Comparison of ENCODE assay signal across 24 cellular contexts in the genomic region with DNA sequence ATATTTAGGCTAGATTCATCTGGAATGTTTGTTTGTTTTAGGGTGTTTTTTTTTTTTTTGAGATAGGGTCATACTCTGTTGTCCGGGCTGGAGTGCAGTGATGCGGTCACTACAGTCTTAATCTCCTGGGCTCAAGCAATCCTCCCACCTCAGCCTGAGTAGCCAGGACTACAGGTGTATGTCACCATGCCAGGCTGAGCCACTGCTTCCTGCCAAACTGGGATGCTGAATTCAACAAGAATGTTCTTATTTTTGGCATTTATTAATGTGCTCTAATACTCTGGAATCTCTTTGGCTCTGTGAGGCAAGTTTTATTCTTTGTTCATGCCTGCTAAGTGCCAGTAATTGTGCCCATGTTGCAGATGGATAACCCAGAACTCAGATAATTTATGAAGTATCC. TPM values are rescaled to one million over a fixed set of nuclear protein-coding genes. Genes with fewer than 3 reads are reported as not detected.
A peak's percentile ranks its signal among the peaks of the same experiment; 100 is the strongest.
DNase-seq lines count a peak whose midpoint lies in the region; ATAC-seq and TF ChIP-seq lines count a peak whose summit lies in the region.
"Had no signal": no experiment of that assay in that cellular context is flagged by ENCODE, and none has a peak within 500 bp of the region (broad histone marks: within the 10 kb centered on the region; RNA-seq: fewer than 3 reads in every experiment).

No MANE protein-coding gene starts in this region.

- H2BK120ac ChIP-seq in neuronal stem cell (ENCODE audit: low read depth, low read length): no peak overlapping the region

- no peaks in the 10 kb centered on the region for H3K4me1 ChIP-seq in neuronal stem cell (ENCODE audit: control insufficient read depth in 2 of 2, insufficient read depth in 1 of 2, low read depth in 1 of 2, low read length in 2 of 2)

- no peak overlapping the region for H4K8ac ChIP-seq in neuronal stem cell (ENCODE audit: low read depth, low read length)

- H3K27ac Mint-ChIP-seq in activated naive CD4-positive, alpha-beta T cell treated with anti-CD3 and anti-CD28 coated beads, Interleukin-2, amount 50 U/mL, for 24 hours: peak overlapping the region; percentile 19
- H3K27ac Mint-ChIP-seq in activated naive CD4-positive, alpha-beta T cell treated with anti-CD3 and anti-CD28 coated beads, Interleukin-2, amount 10 ng/mL, durations not matched to agents 7 days and 5 days: no peak overlapping the region
- peak overlapping the region; percentile 73 for H3K27ac Mint-ChIP-seq in stimulated activated effector memory CD8-positive, alpha-beta T cell treated with anti-CD3 and anti-CD28 coated beads, Interleukin-12 subunit alpha, Interleukin-12 subunit beta, amount 100 ng/mL, for 72 hours

- no peak overlapping the region for H2BK5ac ChIP-seq in neuronal stem cell (ENCODE audit: low read length)

- H3K27ac ChIP-seq in RWPE1 (no peak overlapping the region), neuronal stem cell (replicated peaks; ENCODE audit: low read length) (no peak overlapping the region)
- H3K27ac ChIP-seq: C4-2B had no signal

- no peak overlapping the region for H2BK12ac ChIP-seq in neuronal stem cell (ENCODE audit: low read length)

- peaks cover 7% of the 10 kb centered on the region for H3K36me3 Mint-ChIP-seq in activated naive CD4-positive, alpha-beta T cell treated with anti-CD3 and anti-CD28 coated beads, Interleukin-2, amount 50 U/mL, for 24 hours
- peaks cover 33% of the 10 kb centered on the region for H3K36me3 Mint-ChIP-seq in activated naive CD4-positive, alpha-beta T cell treated with anti-CD3 and anti-CD28 coated beads, Interleukin-2, amount 10 ng/mL, durations not matched to agents 7 days and 5 days
- peaks cover 78% of the 10 kb centered on the region for H3K36me3 Mint-ChIP-seq in stimulated activated effector memory CD8-positive, alpha-beta T cell treated with anti-CD3 and anti-CD28 coated beads, Interleukin-12 subunit alpha, Interleukin-12 subunit beta, amount 100 ng/mL, for 72 hours

- H3K4me2 ChIP-seq in neuronal stem cell (ENCODE audit: insufficient read depth, low read length, poor library complexity, severe bottlenecking): no peak overlapping the region

- no peak overlapping the region for H2BK15ac ChIP-seq in neuronal stem cell (ENCODE audit: low read length)

- H2AK5ac ChIP-seq in neuronal stem cell (ENCODE audit: low read depth, low read length): no peak overlapping the region

- no CpG with 5 or more reads among the region's 2 CpGs for WGBS in neuronal stem cell (ENCODE audit: extremely low coverage in 2 of 2, insufficient read length in 2 of 2, insufficient replicate concordance in 1 of 2), 2 donors

- H3K4me3 Mint-ChIP-seq in activated naive CD4-positive, alpha-beta T cell treated with anti-CD3 and anti-CD28 coated beads, Interleukin-2, amount 50 U/mL, for 24 hours: no peak overlapping the region
- H3K4me3 Mint-ChIP-seq in activated naive CD4-positive, alpha-beta T cell treated with anti-CD3 and anti-CD28 coated beads, Interleukin-2, amount 10 ng/mL, durations not matched to agents 7 days and 5 days: no peak overlapping the region
- no peak overlapping the region for H3K4me3 Mint-ChIP-seq in stimulated activated effector memory CD8-positive, alpha-beta T cell treated with anti-CD3 and anti-CD28 coated beads, Interleukin-12 subunit alpha, Interleukin-12 subunit beta, amount 100 ng/mL, for 72 hours
- H3K4me3 Mint-ChIP-seq: IgD-negative memory B cell had no signal

- H3K4me1 Mint-ChIP-seq in activated naive CD4-positive, alpha-beta T cell treated with anti-CD3 and anti-CD28 coated beads, Interleukin-2, amount 50 U/mL, for 24 hours: peaks cover 14% of the 10 kb centered on the region
- H3K4me1 Mint-ChIP-seq in activated naive CD4-positive, alpha-beta T cell treated with anti-CD3 and anti-CD28 coated beads, Interleukin-2, amount 10 ng/mL, durations not matched to agents 7 days and 5 days: peaks cover 10% of the 10 kb centered on the region
- peaks cover 18% of the 10 kb centered on the region for H3K4me1 Mint-ChIP-seq in stimulated activated effector memory CD8-positive, alpha-beta T cell treated with anti-CD3 and anti-CD28 coated beads, Interleukin-12 subunit alpha, Interleukin-12 subunit beta, amount 100 ng/mL, for 72 hours

- CTCF ChIA-PET in activated naive CD4-positive, alpha-beta T cell treated with anti-CD3 and anti-CD28 coated beads, Interleukin-2, amount 10 ng/mL, durations not matched to agents 7 days and 5 days (lab: Charles Lee): interaction anchor here (1.4 kb wide), 1 partner anchor 29 kb away, joined by 3 read pairs; no protein-coding TSS in a partner anchor
- CTCF ChIA-PET in RWPE1 (lab: Yijun Ruan, JAX): interaction anchor here (0.8 kb wide), 1 partner anchor 30 kb away, joined by 5 read pairs; no protein-coding TSS in a partner anchor

- no peak overlapping the region for H3K14ac ChIP-seq in neuronal stem cell (ENCODE audit: low read length)

- H2AFZ ChIP-seq in neuronal stem cell (ENCODE audit: low read length): no peak overlapping the region

- no peaks in the 10 kb centered on the region for H3K27me3 Mint-ChIP-seq in activated naive CD4-positive, alpha-beta T cell treated with anti-CD3 and anti-CD28 coated beads, Interleukin-2, amount 50 U/mL, for 24 hours
- H3K27me3 Mint-ChIP-seq in activated naive CD4-positive, alpha-beta T cell treated with anti-CD3 and anti-CD28 coated beads, Interleukin-2, amount 10 ng/mL, durations not matched to agents 7 days and 5 days: no peaks in the 10 kb centered on the region
- H3K27me3 Mint-ChIP-seq: IgD-negative memory B cell had no signal

- no peak overlapping the region for H4K91ac ChIP-seq in neuronal stem cell (ENCODE audit: low read depth, low read length, poor library complexity)

- H3K9me3 Mint-ChIP-seq in activated naive CD4-positive, alpha-beta T cell treated with anti-CD3 and anti-CD28 coated beads, Interleukin-2, amount 50 U/mL, for 24 hours: no peaks in the 10 kb centered on the region
- H3K9me3 Mint-ChIP-seq in activated naive CD4-positive, alpha-beta T cell treated with anti-CD3 and anti-CD28 coated beads, Interleukin-2, amount 10 ng/mL, durations not matched to agents 7 days and 5 days: no peaks in the 10 kb centered on the region
- no peaks in the 10 kb centered on the region for H3K9me3 Mint-ChIP-seq in stimulated activated effector memory CD8-positive, alpha-beta T cell treated with anti-CD3 and anti-CD28 coated beads, Interleukin-12 subunit alpha, Interleukin-12 subunit beta, amount 100 ng/mL, for 72 hours
- H3K9me3 Mint-ChIP-seq: IgD-negative memory B cell had no signal

- H3K9me3 ChIP-seq in MG63 (no peaks in the 10 kb centered on the region), neuronal stem cell (replicated peaks in 1 of 2; ENCODE audit: control insufficient read depth in 2 of 2, insufficient read depth in 1 of 2, low read depth in 1 of 2, low read length in 2 of 2) (no peaks in the 10 kb centered on the region)

- POLR2A ChIA-PET in RWPE1 (lab: Yijun Ruan, JAX; ENCODE audit: low non-redundant PET): interaction anchor here (0.6 kb wide), 1 partner anchor 1699 kb away, joined by 4 read pairs; no protein-coding TSS in a partner anchor

- H3K79me1 ChIP-seq in neuronal stem cell (ENCODE audit: low read depth, low read length): peaks cover 2% of the 10 kb centered on the region

- H3K36me3 ChIP-seq in MG63 (peaks cover 9% of the 10 kb centered on the region), neuronal stem cell (replicated peaks in 1 of 2; ENCODE audit: control insufficient read depth in 2 of 2, insufficient read depth in 2 of 2, low read length in 2 of 2) (peaks cover 14 to 54% of the 10 kb centered on the region in 2 donors)

- no peaks in the 10 kb centered on the region for H3K27me3 ChIP-seq in MG63
- H3K27me3 ChIP-seq in neuronal stem cell (ENCODE audit: control insufficient read depth in 3 of 3, insufficient read depth in 3 of 3, low read depth in 1 of 3, low read length in 3 of 3): no peaks in the 10 kb centered on the region

- no peak overlapping the region for H3K9ac ChIP-seq in neuronal stem cell (ENCODE audit: low read depth, low read length, poor library complexity)

- no peak overlapping the region for H3K4ac ChIP-seq in neuronal stem cell (ENCODE audit: low read length)

- DNase-seq in activated naive CD4-positive, alpha-beta T cell treated with anti-CD3 and anti-CD28 coated beads, Interleukin-2, amount 10 ng/mL, durations not matched to agents 7 days and 5 days: no peak
- DNase-seq in MG63 (peak; percentile 32), cerebellar cortex (ENCODE audit: low spot score) (peak; percentile 78), RWPE1 (ENCODE audit: low spot score) (no peak), cortex of kidney (lab: John Stamatoyannopoulos, UW) (no peak), neuronal stem cell (ENCODE audit: low spot score) (no peak)
- DNase-seq in stimulated activated effector memory CD8-positive, alpha-beta T cell treated with anti-CD3 and anti-CD28 coated beads, Interleukin-12 subunit alpha, Interleukin-12 subunit beta, amount 100 ng/mL, for 72 hours (ENCODE audit: low spot score in 2 of 2): no peak
- DNase-seq: DMS79, Karpas-422, NCI-H1417, NCI-H1694 treated with DMSO at 0.1 percent for 48 hours, NCI-H2081 treated with DMSO at 0.1 percent for 48 hours, NCI-H2171 treated with DMSO at 0.1 percent for 48 hours, NCI-H446, NCI-H526, SHP77 had no signal

- ATAC-seq in stimulated activated effector memory CD8-positive, alpha-beta T cell treated with anti-CD3 and anti-CD28 coated beads, Interleukin-12 subunit alpha, Interleukin-12 subunit beta, amount 100 ng/mL, for 72 hours: no peak
- ATAC-seq: GM12878 had no signal

- no peak overlapping the region for H3K18ac ChIP-seq in neuronal stem cell (ENCODE audit: low read length)

- TF ChIP-seq CTCF in RWPE1 (conservative IDR thresholded peaks at IDR 0.05; ENCODE audit: low read depth): no peak

- H3K4me3 ChIP-seq in MG63 (no peak overlapping the region), neuronal stem cell (ENCODE audit: low read length in 2 of 2) (no peak overlapping the region)
- H3K4me3 ChIP-seq: GM12878 had no signal

- H3K23ac ChIP-seq in neuronal stem cell (ENCODE audit: low read depth, low read length, poor library complexity): no peak overlapping the region

RNA-seq across cellular contexts. Expression of a gene that starts 21.5 kb away (rescaled TPM):
- total RNA-seq in MG63 (2014; rRNA removed; shearing (Covaris generic); ENCODE audit: low replicate concordance): 0.81 and 2.3 TPM in 2 replicates
- 26.7 TPM for polyA plus RNA-seq in neuronal stem cell (2013, experiment 1 of 2)
- polyA plus RNA-seq in neuronal stem cell (2013, experiment 2 of 2): 27.6 TPM

RNA-seq across cellular contexts. Expression of a gene that starts 23.8 kb away (rescaled TPM):
- 41.4 and 89.7 TPM in 2 replicates for total RNA-seq in MG63 (2014; rRNA removed; shearing (Covaris generic); ENCODE audit: low replicate concordance)
- 3.1 TPM for polyA plus RNA-seq in neuronal stem cell (2013, experiment 1 of 2)
- polyA plus RNA-seq in neuronal stem cell (2013, experiment 2 of 2): 2.7 TPM

RNA-seq across cellular contexts. Expression of a gene that starts 40.1 kb away (rescaled TPM):
- not detected in 2 replicates for total RNA-seq in MG63 (2014; rRNA removed; shearing (Covaris generic); ENCODE audit: low replicate concordance)
- polyA plus RNA-seq in neuronal stem cell (2013, experiment 1 of 2): 0.04 TPM
- not detected for polyA plus RNA-seq in neuronal stem cell (2013, experiment 2 of 2)
- total RNA-seq: A172, GM12878, H4, M059J had no signal
- polyA plus RNA-seq: AG04450, IgD-negative memory B cell had no signal

RNA-seq across cellular contexts. Expression of a gene that starts 53.3 kb away (rescaled TPM):
- total RNA-seq in MG63 (2014; rRNA removed; shearing (Covaris generic); ENCODE audit: low replicate concordance): 53.3 and 59.4 TPM in 2 replicates
- polyA plus RNA-seq in neuronal stem cell (2013, experiment 1 of 2): 193 TPM
- 185 TPM for polyA plus RNA-seq in neuronal stem cell (2013, experiment 2 of 2)

Comparison
In these comparisons a context has a peak if more than half of its experiments do, and no peak if none do; other contexts are left out.
1. DNase-seq: peak in MG63 (single experiment) and cerebellar cortex (single experiment); none in activated naive CD4-positive, alpha-beta T cell treated with anti-CD3 and anti-CD28 coated beads, Interleukin-2, amount 10 ng/mL, durations not matched to agents 7 days and 5 days (single experiment), stimulated activated effector memory CD8-positive, alpha-beta T cell treated with anti-CD3 and anti-CD28 coated beads, Interleukin-12 subunit alpha, Interleukin-12 subunit beta, amount 100 ng/mL, for 72 hours (0 of 2), RWPE1 (single experiment), cortex of kidney (single experiment) and neuronal stem cell (single experiment).